1 cellular context compared by ENCODE assay signal in the genomic region with DNA sequence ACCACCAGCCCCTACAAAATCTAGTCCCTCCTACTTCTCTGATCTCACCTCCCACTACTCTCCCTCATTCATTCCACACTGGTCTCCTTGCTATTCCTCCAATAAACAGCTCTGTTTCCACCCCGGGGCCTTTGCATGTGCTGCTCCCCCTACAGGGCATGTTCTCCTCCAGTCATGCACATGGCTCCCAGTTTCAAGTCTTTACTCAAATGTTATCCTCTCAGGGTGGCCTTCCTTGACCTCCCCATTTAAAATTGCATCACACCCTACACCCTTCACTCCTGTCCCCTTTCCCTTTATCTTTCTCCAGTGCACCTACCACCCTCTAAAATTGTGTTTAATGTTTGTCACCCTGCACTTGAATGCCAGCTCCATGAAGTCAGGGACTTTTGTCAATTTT.
TF ChIP-seq lines count a peak whose summit lies in the region.

No MANE protein-coding gene starts in this region.

TF ChIP-seq in K562, 482 proteins besides CTCF, POLR2A, EP300 and RAD21 (continued from another document and continues in another):
- TF ChIP-seq THRA (IDR thresholded peaks at IDR 0.05) (no peak), ARHGAP35 (IDR thresholded peaks at IDR 0.05; ENCODE audit: partially characterized antibody) (no peak), ESRRA (IDR thresholded peaks at IDR 0.05; ENCODE audit: borderline replicate concordance, low read depth) (peak; percentile 31; the same call in 1 of the 2 replicates), RFX1 (IDR thresholded peaks at IDR 0.05) (no peak), ZNF766 (CRISPR knock-in tag; conservative IDR thresholded peaks at IDR 0.05) (no peak; the same call in 1 of the 2 replicates), ZNF75A (CRISPR knock-in tag; IDR thresholded peaks at IDR 0.05) (no peak), ZNF121 (CRISPR knock-in tag; conservative IDR thresholded peaks at IDR 0.05) (peak; percentile 62), HDAC1 (IDR thresholded peaks at IDR 0.05) (peak; percentile 56 to 82), DMBX1 (CRISPR knock-in tag; IDR thresholded peaks at IDR 0.05; ENCODE audit: borderline replicate concordance) (peak; percentile 59; the same call in 1 of the 2 replicates), HMGN3 (IDR thresholded peaks at IDR 0.05; ENCODE audit: borderline replicate concordance, extremely low read depth, insufficient read length, low read depth, low read length) (no peak), YY1 (IDR thresholded peaks at IDR 0.05; ENCODE audit: borderline replicate concordance in 1 of 3, control insufficient read depth in 1 of 3, extremely low read depth in 1 of 3, insufficient read depth in 3 of 3, insufficient read length in 1 of 3, insufficient replicate concordance in 2 of 3, low read depth in 1 of 3, low read length in 2 of 3) (no peak), RAD51 (IDR thresholded peaks at IDR 0.05; ENCODE audit: borderline replicate concordance, low read depth) (no peak), ZNF197 (CRISPR knock-in tag; IDR thresholded peaks at IDR 0.05; ENCODE audit: low read depth) (no peak), XRCC5 (IDR thresholded peaks at IDR 0.05; ENCODE audit: low read depth, low read length) (no peak), RCOR1 (IDR thresholded peaks at IDR 0.05; ENCODE audit: borderline replicate concordance in 1 of 2, low read depth in 2 of 2, low read length in 2 of 2) (peak; percentile 62 to 93; a peak in 3 of 4 replicates), SLC30A9 (CRISPR knock-in tag; IDR thresholded peaks at IDR 0.05) (no peak), TAF7 (tag; IDR thresholded peaks at IDR 0.05) (no peak), ZNF830 (CRISPR knock-in tag; IDR thresholded peaks at IDR 0.05) (no peak), THRAP3 (IDR thresholded peaks at IDR 0.05; ENCODE audit: borderline replicate concordance) (no peak), PHB (CRISPR knock-in tag; IDR thresholded peaks at IDR 0.05) (no peak), XRCC4 (IDR thresholded peaks at IDR 0.05; ENCODE audit: extremely low read depth, insufficient read depth, insufficient read length) (no peak), CHD2 (IDR thresholded peaks at IDR 0.05; ENCODE audit: low read depth, low read length) (no peak), REST (CRISPR knock-in tag; IDR thresholded peaks at IDR 0.05; ENCODE audit: low read depth) (no peak), CEBPG (CRISPR knock-in tag; IDR thresholded peaks at IDR 0.05) (peak; percentile 49; the same call in 1 of the 2 replicates), CEBPG (tag; conservative IDR thresholded peaks at IDR 0.05 in 1 of 2, IDR thresholded peaks at IDR 0.05 in 1 of 2) (peak; percentile 54 to 57), POLR2B (IDR thresholded peaks at IDR 0.05; ENCODE audit: low read depth, partially characterized antibody) (no peak), ARID1B (IDR thresholded peaks at IDR 0.05) (peak; percentile 29; the same call in 1 of the 2 replicates), POLR2G (IDR thresholded peaks at IDR 0.05; ENCODE audit: low read depth, low read length) (no peak), HNRNPH1 (optimal IDR thresholded peaks at IDR 0.05; ENCODE audit: low read depth, low read length) (no peak), RBM14 (IDR thresholded peaks at IDR 0.05; ENCODE audit: borderline replicate concordance, insufficient read depth, low read depth, low read length) (no peak), ZFP1 (CRISPR knock-in tag; IDR thresholded peaks at IDR 0.05) (no peak), SAFB (IDR thresholded peaks at IDR 0.05; ENCODE audit: borderline replicate concordance, low read depth, low read length) (no peak), IRF2 (CRISPR knock-in tag; IDR thresholded peaks at IDR 0.05) (no peak), NR2C2 (CRISPR knock-in tag; IDR thresholded peaks at IDR 0.05) (no peak), NR2C2 (tag; IDR thresholded peaks at IDR 0.05) (no peak), HBP1 (CRISPR knock-in tag; IDR thresholded peaks at IDR 0.05) (no peak)
- TF ChIP-seq, protein P1, sequence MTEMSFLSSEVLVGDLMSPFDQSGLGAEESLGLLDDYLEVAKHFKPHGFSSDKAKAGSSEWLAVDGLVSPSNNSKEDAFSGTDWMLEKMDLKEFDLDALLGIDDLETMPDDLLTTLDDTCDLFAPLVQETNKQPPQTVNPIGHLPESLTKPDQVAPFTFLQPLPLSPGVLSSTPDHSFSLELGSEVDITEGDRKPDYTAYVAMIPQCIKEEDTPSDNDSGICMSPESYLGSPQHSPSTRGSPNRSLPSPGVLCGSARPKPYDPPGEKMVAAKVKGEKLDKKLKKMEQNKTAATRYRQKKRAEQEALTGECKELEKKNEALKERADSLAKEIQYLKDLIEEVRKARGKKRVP (CRISPR knock-in tag; IDR thresholded peaks at IDR 0.05), result no peak
- TF ChIP-seq, protein P2, sequence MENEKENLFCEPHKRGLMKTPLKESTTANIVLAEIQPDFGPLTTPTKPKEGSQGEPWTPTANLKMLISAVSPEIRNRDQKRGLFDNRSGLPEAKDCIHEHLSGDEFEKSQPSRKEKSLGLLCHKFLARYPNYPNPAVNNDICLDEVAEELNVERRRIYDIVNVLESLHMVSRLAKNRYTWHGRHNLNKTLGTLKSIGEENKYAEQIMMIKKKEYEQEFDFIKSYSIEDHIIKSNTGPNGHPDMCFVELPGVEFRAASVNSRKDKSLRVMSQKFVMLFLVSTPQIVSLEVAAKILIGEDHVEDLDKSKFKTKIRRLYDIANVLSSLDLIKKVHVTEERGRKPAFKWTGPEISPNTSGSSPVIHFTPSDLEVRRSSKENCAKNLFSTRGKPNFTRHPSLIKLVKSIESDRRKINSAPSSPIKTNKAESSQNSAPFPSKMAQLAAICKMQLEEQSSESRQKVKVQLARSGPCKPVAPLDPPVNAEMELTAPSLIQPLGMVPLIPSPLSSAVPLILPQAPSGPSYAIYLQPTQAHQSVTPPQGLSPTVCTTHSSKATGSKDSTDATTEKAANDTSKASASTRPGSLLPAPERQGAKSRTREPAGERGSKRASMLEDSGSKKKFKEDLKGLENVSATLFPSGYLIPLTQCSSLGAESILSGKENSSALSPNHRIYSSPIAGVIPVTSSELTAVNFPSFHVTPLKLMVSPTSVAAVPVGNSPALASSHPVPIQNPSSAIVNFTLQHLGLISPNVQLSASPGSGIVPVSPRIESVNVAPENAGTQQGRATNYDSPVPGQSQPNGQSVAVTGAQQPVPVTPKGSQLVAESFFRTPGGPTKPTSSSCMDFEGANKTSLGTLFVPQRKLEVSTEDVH (IDR thresholded peaks at IDR 0.05; ENCODE audit: low read depth, partially characterized antibody), result peak; percentile 29
- TF ChIP-seq, protein P3, sequence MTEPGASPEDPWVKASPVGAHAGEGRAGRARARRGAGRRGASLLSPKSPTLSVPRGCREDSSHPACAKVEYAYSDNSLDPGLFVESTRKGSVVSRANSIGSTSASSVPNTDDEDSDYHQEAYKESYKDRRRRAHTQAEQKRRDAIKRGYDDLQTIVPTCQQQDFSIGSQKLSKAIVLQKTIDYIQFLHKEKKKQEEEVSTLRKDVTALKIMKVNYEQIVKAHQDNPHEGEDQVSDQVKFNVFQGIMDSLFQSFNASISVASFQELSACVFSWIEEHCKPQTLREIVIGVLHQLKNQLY (CRISPR knock-in tag; conservative IDR thresholded peaks at IDR 0.05), result no peak
- TF ChIP-seq, protein P4, sequence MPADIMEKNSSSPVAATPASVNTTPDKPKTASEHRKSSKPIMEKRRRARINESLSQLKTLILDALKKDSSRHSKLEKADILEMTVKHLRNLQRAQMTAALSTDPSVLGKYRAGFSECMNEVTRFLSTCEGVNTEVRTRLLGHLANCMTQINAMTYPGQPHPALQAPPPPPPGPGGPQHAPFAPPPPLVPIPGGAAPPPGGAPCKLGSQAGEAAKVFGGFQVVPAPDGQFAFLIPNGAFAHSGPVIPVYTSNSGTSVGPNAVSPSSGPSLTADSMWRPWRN (IDR thresholded peaks at IDR 0.05; ENCODE audit: low read depth), result no peak
- TF ChIP-seq, protein P5, sequence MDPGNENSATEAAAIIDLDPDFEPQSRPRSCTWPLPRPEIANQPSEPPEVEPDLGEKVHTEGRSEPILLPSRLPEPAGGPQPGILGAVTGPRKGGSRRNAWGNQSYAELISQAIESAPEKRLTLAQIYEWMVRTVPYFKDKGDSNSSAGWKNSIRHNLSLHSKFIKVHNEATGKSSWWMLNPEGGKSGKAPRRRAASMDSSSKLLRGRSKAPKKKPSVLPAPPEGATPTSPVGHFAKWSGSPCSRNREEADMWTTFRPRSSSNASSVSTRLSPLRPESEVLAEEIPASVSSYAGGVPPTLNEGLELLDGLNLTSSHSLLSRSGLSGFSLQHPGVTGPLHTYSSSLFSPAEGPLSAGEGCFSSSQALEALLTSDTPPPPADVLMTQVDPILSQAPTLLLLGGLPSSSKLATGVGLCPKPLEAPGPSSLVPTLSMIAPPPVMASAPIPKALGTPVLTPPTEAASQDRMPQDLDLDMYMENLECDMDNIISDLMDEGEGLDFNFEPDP (CRISPR knock-in tag; IDR thresholded peaks at IDR 0.05), result no peak
